In genomic region chr10:60972181-60972580, GRCh38 we compare ENCODE assay signal across 1 cellular context. TPM values are rescaled to one million over a fixed set of nuclear protein-coding genes. Genes with fewer than 3 reads are reported as not detected.
"Had no signal": no experiment of that assay in that cellular context is flagged by ENCODE, and none has a peak within 500 bp of the region (broad histone marks: within the 10 kb centered on the region; RNA-seq: fewer than 3 reads in every experiment).

No MANE protein-coding gene starts in this region.

RNA-seq across cellular contexts. Expression of gene RHOBTB1, which starts 28.2 kb away (rescaled TPM):
- total RNA-seq: GM12878 had no signal
- polyA plus RNA-seq: GM12878 had no signal
